2 cellular contexts compared by ENCODE assay signal in the genomic region with DNA sequence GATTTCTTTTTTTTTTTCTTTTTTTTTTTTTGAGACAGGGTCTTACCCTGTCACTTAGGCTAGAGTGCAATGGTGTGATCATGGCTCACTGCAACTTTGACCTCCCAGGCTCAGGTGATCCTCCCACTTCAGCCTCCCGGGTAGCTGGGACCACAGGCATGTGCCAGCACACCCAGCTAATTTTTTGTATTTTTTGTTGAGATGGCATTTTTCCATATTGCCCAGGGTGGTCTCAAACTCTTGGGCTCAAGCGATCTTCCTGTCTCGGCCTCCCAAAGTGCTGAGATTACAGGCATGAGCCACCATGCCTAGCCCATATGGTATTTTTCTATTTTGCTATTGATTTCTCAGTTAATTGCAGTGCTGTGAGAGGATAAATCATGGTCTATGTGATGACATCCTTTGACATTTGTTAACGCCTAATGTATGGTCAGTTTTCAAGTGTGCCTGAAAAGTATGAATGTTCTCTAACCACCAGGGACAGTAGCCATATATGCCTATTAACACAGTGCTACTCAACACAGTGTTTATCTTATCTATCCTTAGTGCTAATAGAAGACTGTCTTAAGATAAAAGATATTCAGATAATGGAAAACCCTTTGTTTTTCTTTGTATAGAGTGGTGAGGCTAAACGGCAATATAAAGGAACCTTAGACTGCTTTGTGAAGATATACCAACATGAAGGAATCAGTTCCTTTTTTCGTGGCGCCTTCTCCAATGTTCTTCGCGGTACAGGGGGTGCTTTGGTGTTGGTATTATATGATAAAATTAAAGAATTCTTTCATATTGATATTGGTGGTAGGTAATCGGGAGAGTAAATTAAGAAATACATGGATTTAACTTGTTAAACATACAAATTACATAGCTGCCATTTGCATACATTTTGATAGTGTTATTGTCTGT.
TF ChIP-seq lines count a peak whose summit lies in the region.

No MANE protein-coding gene starts in this region.

TF ChIP-seq in HEK293T, 16 proteins besides CTCF, POLR2A, EP300 and RAD21 (continued from another document):
- TF ChIP-seq, protein P1, sequence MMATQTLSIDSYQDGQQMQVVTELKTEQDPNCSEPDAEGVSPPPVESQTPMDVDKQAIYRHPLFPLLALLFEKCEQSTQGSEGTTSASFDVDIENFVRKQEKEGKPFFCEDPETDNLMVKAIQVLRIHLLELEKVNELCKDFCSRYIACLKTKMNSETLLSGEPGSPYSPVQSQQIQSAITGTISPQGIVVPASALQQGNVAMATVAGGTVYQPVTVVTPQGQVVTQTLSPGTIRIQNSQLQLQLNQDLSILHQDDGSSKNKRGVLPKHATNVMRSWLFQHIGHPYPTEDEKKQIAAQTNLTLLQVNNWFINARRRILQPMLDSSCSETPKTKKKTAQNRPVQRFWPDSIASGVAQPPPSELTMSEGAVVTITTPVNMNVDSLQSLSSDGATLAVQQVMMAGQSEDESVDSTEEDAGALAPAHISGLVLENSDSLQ (IDR thresholded peaks at IDR 0.05) = peak; percentile 57

TF ChIP-seq in K562, 482 proteins besides CTCF, POLR2A, EP300 and RAD21:
- TF ChIP-seq, protein P2, sequence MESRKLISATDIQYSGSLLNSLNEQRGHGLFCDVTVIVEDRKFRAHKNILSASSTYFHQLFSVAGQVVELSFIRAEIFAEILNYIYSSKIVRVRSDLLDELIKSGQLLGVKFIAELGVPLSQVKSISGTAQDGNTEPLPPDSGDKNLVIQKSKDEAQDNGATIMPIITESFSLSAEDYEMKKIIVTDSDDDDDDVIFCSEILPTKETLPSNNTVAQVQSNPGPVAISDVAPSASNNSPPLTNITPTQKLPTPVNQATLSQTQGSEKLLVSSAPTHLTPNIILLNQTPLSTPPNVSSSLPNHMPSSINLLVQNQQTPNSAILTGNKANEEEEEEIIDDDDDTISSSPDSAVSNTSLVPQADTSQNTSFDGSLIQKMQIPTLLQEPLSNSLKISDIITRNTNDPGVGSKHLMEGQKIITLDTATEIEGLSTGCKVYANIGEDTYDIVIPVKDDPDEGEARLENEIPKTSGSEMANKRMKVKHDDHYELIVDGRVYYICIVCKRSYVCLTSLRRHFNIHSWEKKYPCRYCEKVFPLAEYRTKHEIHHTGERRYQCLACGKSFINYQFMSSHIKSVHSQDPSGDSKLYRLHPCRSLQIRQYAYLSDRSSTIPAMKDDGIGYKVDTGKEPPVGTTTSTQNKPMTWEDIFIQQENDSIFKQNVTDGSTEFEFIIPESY (CRISPR knock-in tag; IDR thresholded peaks at IDR 0.05) = peak; percentile 72; the same call in 1 of the 2 replicates
- 0 out of 2 replicates have a peak, but pooled peaks have one; percentile 4 for TF ChIP-seq MAFK (IDR thresholded peaks at IDR 0.05; ENCODE audit: low read length)
- TF ChIP-seq PBX2 (CRISPR knock-in tag; IDR thresholded peaks at IDR 0.05; ENCODE audit: low read depth) = no peak
- TF ChIP-seq PBX2 (tag; conservative IDR thresholded peaks at IDR 0.05; ENCODE audit: low read depth) = peak; percentile 66
- TF ChIP-seq C11orf30 (IDR thresholded peaks at IDR 0.05; ENCODE audit: low read depth) = peak; percentile 55; the same call in 1 of the 2 replicates
- TF ChIP-seq MEIS2 (IDR thresholded peaks at IDR 0.05; ENCODE audit: partially characterized antibody) = peak; percentile 75
- TF ChIP-seq LEF1 (IDR thresholded peaks at IDR 0.05) = no peak
- TF ChIP-seq, protein P1 (IDR thresholded peaks at IDR 0.05) = 0 out of 2 replicates have a peak, but pooled peaks have one; percentile 24
- no peak for TF ChIP-seq CEBPB (tag; IDR thresholded peaks at IDR 0.05)
- TF ChIP-seq, protein P3, sequence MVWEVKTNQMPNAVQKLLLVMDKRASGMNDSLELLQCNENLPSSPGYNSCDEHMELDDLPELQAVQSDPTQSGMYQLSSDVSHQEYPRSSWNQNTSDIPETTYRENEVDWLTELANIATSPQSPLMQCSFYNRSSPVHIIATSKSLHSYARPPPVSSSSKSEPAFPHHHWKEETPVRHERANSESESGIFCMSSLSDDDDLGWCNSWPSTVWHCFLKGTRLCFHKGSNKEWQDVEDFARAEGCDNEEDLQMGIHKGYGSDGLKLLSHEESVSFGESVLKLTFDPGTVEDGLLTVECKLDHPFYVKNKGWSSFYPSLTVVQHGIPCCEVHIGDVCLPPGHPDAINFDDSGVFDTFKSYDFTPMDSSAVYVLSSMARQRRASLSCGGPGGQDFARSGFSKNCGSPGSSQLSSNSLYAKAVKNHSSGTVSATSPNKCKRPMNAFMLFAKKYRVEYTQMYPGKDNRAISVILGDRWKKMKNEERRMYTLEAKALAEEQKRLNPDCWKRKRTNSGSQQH (CRISPR knock-in tag; IDR thresholded peaks at IDR 0.05) = no peak
- peak; percentile 10; the same call in 1 of the 2 replicates for TF ChIP-seq MAFF (IDR thresholded peaks at IDR 0.05; ENCODE audit: low read length)
- TF ChIP-seq ZNF316 (IDR thresholded peaks at IDR 0.05) = peak; percentile 71
- TF ChIP-seq PATZ1 (CRISPR knock-in tag; IDR thresholded peaks at IDR 0.05; ENCODE audit: borderline replicate concordance) = no peak
- TF ChIP-seq MCM3 (IDR thresholded peaks at IDR 0.05) = no peak
- TF ChIP-seq NR0B1 (IDR thresholded peaks at IDR 0.05; ENCODE audit: partially characterized antibody) = no peak
- no peak for TF ChIP-seq SMARCB1 (IDR thresholded peaks at IDR 0.05; ENCODE audit: insufficient read length, low read depth)
